8 cellular contexts compared by ENCODE assay signal in the genomic region with DNA sequence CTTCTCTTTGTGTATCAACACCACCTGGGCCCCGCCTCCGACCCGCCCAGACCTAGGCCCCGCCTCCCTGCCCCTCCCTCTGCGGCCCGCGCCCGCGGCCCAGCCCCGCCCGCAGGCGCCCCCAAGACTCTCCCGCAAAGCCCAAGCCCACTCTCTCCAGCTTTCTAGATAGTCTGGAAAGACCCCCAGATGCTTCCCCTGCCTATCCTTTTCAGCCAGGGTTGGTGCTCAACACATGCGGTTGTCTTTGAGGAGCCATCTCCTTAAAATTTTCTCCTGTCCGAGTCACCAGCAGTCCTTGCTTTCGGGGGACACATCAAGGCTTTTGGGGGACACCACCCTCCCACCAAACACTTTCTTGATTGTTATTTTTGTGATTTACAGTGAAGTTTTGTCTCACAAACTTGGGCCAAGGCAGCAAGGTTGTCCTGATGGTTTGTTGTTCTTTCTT. TPM values are rescaled to one million over a fixed set of nuclear protein-coding genes. Genes with fewer than 3 reads are reported as not detected.
A peak's percentile ranks its signal among the peaks of the same experiment; 100 is the strongest.
DNase-seq lines count a peak whose midpoint lies in the region; ATAC-seq and TF ChIP-seq lines count a peak whose summit lies in the region.

No MANE protein-coding gene starts in this region.

- peak overlapping the region; percentile 88 for H3K4me3 Mint-ChIP-seq in Calu3 (ENCODE audit: low read depth, unreplicated experiment)

- peak overlapping the region; percentile 87 for H3K4me3 ChIP-seq in NT2/D1 (ENCODE audit: insufficient read length, low read depth)
- H3K4me3 ChIP-seq in duodenal mucosa (ENCODE audit: low read depth in 1 of 2, low read length in 2 of 2): peak overlapping the region; percentile 84 to 96
- peak overlapping the region; percentile 90 for H3K4me3 ChIP-seq in neural cell (ENCODE audit: low read length)

- no peak for TF ChIP-seq EP300 in neural cell (conservative IDR thresholded peaks at IDR 0.05; ENCODE audit: poor library complexity, severe bottlenecking)

- DNase-seq in Calu3 (no peak), NT2/D1 (ENCODE audit: low read depth, low spot score) (no peak), NCI-H2196 treated with DMSO at 0.1 percent for 48 hours (lab: John Stamatoyannopoulos, UW; ENCODE audit: unreplicated experiment) (no peak), NCI-H748 (lab: John Stamatoyannopoulos, UW; ENCODE audit: unreplicated experiment) (no peak)

- TF ChIP-seq CTCF in Calu3 (IDR thresholded peaks at IDR 0.05; ENCODE audit: unreplicated experiment) (no peak), neural cell (IDR thresholded peaks at IDR 0.05; ENCODE audit: poor library complexity, severe bottlenecking) (no peak)

- no peaks in the 10 kb centered on the region for H3K9me2 ChIP-seq in neural cell (ENCODE audit: insufficient read depth, low read length)

- H4K20me1 ChIP-seq in neural cell (ENCODE audit: insufficient read depth): peaks cover 11% of the 10 kb centered on the region

- H3K27ac ChIP-seq in duodenal mucosa (ENCODE audit: low read depth, low read length) (peak overlapping the region; percentile 87), neural cell (ENCODE audit: low read length) (peak overlapping the region; percentile 29)

- no peaks in the 10 kb centered on the region for H3F3A ChIP-seq in neural cell (ENCODE audit: insufficient read depth, low read length, poor library complexity, severe bottlenecking)

- CTCF ChIA-PET in Calu3 (lab: Charles Lee): no interaction called here

- TF ChIP-seq POLR2A in GM18505 (IDR thresholded peaks at IDR 0.05; ENCODE audit: borderline replicate concordance, extremely low read depth, insufficient read depth, insufficient read length): no peak

- H3K27me3 ChIP-seq in NT2/D1 (ENCODE audit: insufficient read depth, insufficient read length) (peaks cover 5% of the 10 kb centered on the region), duodenal mucosa (ENCODE audit: control insufficient read depth in 1 of 2, insufficient read depth in 2 of 2, low read length in 2 of 2) (no peaks in the 10 kb centered on the region), neural cell (ENCODE audit: insufficient read depth, low read depth, low read length) (no peaks in the 10 kb centered on the region)

- intact Hi-C loops in Calu3 (cut with micrococcal nuclease; ENCODE audit: unreplicated experiment): loop anchor here (5.0 kb wide), 1 partner anchor 119 kb away; no protein-coding TSS in a partner anchor

- TF ChIP-seq RAD21 in neural cell (conservative IDR thresholded peaks at IDR 0.05): no peak

- peak overlapping the region; percentile 87 for H3K27ac Mint-ChIP-seq in Calu3 (ENCODE audit: unreplicated experiment)

- no peaks in the 10 kb centered on the region for H3K4me1 ChIP-seq in NT2/D1 (ENCODE audit: insufficient read depth, insufficient read length)
- H3K4me1 ChIP-seq in duodenal mucosa (ENCODE audit: control insufficient read depth in 1 of 2, insufficient read depth in 2 of 2, low read length in 2 of 2): peaks cover 33 to 44% of the 10 kb centered on the region in 2 donors

- no peak for ATAC-seq in GM18505 (IDR thresholded peaks at IDR 0.05; ENCODE audit: unreplicated experiment)
- no peak for ATAC-seq in HG03460 (IDR thresholded peaks at IDR 0.05; ENCODE audit: unreplicated experiment)

- no peaks in the 10 kb centered on the region for H3K9me3 Mint-ChIP-seq in Calu3 (ENCODE audit: low read depth, unreplicated experiment)

- peak overlapping the region; percentile 64 for H3K4me2 ChIP-seq in neural cell (ENCODE audit: low read length)

- H3K79me2 ChIP-seq in neural cell (replicated peaks; ENCODE audit: insufficient read depth, low read length): peaks cover 40% of the 10 kb centered on the region

- H3K4me1 Mint-ChIP-seq in Calu3 (ENCODE audit: low read depth, unreplicated experiment): peaks cover 12% of the 10 kb centered on the region

- H3K36me3 ChIP-seq in NT2/D1 (ENCODE audit: insufficient read depth, insufficient read length, low read length) (peaks cover 34% of the 10 kb centered on the region), duodenal mucosa (ENCODE audit: control insufficient read depth in 1 of 2, insufficient read depth in 2 of 2, low read length in 2 of 2) (peaks cover 9 to 23% of the 10 kb centered on the region in 2 donors), neural cell (ENCODE audit: insufficient read depth, low read length) (peaks cover 5% of the 10 kb centered on the region)

- H3K36me3 Mint-ChIP-seq in Calu3 (ENCODE audit: insufficient read depth, unreplicated experiment): peaks cover 61% of the 10 kb centered on the region

- H3K27me3 Mint-ChIP-seq in Calu3 (ENCODE audit: unreplicated experiment): no peaks in the 10 kb centered on the region

- H2AFZ ChIP-seq in neural cell (ENCODE audit: low read depth, low read length): peak overlapping the region; percentile 25

- no TSS peak for BruUV-seq in Calu3 (replicated peaks; lab: Mats Ljungman, UMichigan)

- H3K9me3 ChIP-seq in NT2/D1 (ENCODE audit: insufficient read depth, low read length) (no peaks in the 10 kb centered on the region), duodenal mucosa (ENCODE audit: control insufficient read depth in 1 of 2, low read length in 2 of 2) (no peaks in the 10 kb centered on the region), neural cell (ENCODE audit: low read length) (no peaks in the 10 kb centered on the region)

- H3K9ac ChIP-seq in NT2/D1 (ENCODE audit: insufficient read length, low read depth) (peak overlapping the region; percentile 53), duodenal mucosa (ENCODE audit: low read depth in 1 of 2, low read length in 2 of 2) (peak overlapping the region; percentile 86 to 98), neural cell (ENCODE audit: low read length) (peak overlapping the region; percentile 99)

TF ChIP-seq in neural cell, 6 proteins besides CTCF, POLR2A, EP300 and RAD21:
- TF ChIP-seq POLR2AphosphoS5 (IDR thresholded peaks at IDR 0.05): no peak
- TF ChIP-seq, protein P1, sequence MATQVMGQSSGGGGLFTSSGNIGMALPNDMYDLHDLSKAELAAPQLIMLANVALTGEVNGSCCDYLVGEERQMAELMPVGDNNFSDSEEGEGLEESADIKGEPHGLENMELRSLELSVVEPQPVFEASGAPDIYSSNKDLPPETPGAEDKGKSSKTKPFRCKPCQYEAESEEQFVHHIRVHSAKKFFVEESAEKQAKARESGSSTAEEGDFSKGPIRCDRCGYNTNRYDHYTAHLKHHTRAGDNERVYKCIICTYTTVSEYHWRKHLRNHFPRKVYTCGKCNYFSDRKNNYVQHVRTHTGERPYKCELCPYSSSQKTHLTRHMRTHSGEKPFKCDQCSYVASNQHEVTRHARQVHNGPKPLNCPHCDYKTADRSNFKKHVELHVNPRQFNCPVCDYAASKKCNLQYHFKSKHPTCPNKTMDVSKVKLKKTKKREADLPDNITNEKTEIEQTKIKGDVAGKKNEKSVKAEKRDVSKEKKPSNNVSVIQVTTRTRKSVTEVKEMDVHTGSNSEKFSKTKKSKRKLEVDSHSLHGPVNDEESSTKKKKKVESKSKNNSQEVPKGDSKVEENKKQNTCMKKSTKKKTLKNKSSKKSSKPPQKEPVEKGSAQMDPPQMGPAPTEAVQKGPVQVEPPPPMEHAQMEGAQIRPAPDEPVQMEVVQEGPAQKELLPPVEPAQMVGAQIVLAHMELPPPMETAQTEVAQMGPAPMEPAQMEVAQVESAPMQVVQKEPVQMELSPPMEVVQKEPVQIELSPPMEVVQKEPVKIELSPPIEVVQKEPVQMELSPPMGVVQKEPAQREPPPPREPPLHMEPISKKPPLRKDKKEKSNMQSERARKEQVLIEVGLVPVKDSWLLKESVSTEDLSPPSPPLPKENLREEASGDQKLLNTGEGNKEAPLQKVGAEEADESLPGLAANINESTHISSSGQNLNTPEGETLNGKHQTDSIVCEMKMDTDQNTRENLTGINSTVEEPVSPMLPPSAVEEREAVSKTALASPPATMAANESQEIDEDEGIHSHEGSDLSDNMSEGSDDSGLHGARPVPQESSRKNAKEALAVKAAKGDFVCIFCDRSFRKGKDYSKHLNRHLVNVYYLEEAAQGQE (IDR thresholded peaks at IDR 0.05; ENCODE audit: borderline replicate concordance): no peak
- no peak for TF ChIP-seq SMC3 (conservative IDR thresholded peaks at IDR 0.05; ENCODE audit: poor library complexity)

RNA-seq across cellular contexts. Expression of gene SLC38A2, which starts 0.3 kb away (rescaled TPM):
- total RNA-seq in Calu3 (2022): 142 and 170 TPM in 2 replicates
- polyA plus RNA-seq in neural cell: 143 and 148 TPM in 2 replicates
- 306 and 345 TPM in 2 replicates for polyA minus RNA-seq in neural cell
